Comparison of ENCODE assay signal across 19 cellular contexts in genomic region chr3:178304758-178305157, GRCh38.
A peak's percentile ranks its signal among the peaks of the same experiment; 100 is the strongest.
DNase-seq lines count a peak whose midpoint lies in the region; ATAC-seq, FAIRE-seq and TF ChIP-seq lines count a peak whose summit lies in the region.
"Had no signal": no experiment of that assay in that cellular context is flagged by ENCODE, and none has a peak within 500 bp of the region (broad histone marks: within the 10 kb centered on the region; RNA-seq: fewer than 3 reads in every experiment).

No MANE protein-coding gene starts in this region.

- TF ChIP-seq CTCF in fibroblast of villous mesenchyme (IDR thresholded peaks at IDR 0.05; ENCODE audit: insufficient read depth, low read depth, low read length), result no peak

- no peak for FAIRE-seq in GM19239 (lab: Jason Lieb, UNC)
- FAIRE-seq: GM18507 had no signal

- no peak; the same call in 2 of the 3 replicates for ATAC-seq in SK-N-SH treated with all-trans-retinoic acid at 6 μM for 48 hours
- no peak for ATAC-seq in GM21619 (IDR thresholded peaks at IDR 0.05; ENCODE audit: unreplicated experiment)
- ATAC-seq: GM23338; naive thymus-derived CD8-positive, alpha-beta T cell; Panc1 had no signal

- no peak overlapping the region for H3K4me3 ChIP-seq in fibroblast of villous mesenchyme (ENCODE audit: low read depth, low read length)
- H3K4me3 ChIP-seq: GM23338, tibial artery had no signal

- DNase-seq in NCI-H2171 treated with DMSO at 0.1 percent for 48 hours (lab: John Stamatoyannopoulos, UW), result peak; percentile 7
- DNase-seq in NCI-H2171 (lab: John Stamatoyannopoulos, UW), result no peak
- peak; percentile 87 for DNase-seq in fibroblast of villous mesenchyme (ENCODE audit: low read depth)
- DNase-seq in cortex of kidney (lab: John Stamatoyannopoulos, UW), result no peak
- no peak for DNase-seq in GM19239 (ENCODE audit: insufficient read length, low spot score)
- DNase-seq in activated CD4-positive, CD25-positive, alpha-beta regulatory T cell treated with anti-CD3 and anti-CD28 coated beads, Interleukin-2, amount 50 U/mL, for 72 hours, result no peak
- DNase-seq: activated CD4-positive, CD25-positive, alpha-beta regulatory T cell; activated CD8-positive, alpha-beta memory T cell treated with anti-CD3 and anti-CD28 coated beads, Interleukin-2, amount 50 U/mL, for 4 hours; activated naive CD4-positive, alpha-beta T cell treated with anti-CD3 and anti-CD28 coated beads for 36 hours; naive thymus-derived CD8-positive, alpha-beta T cell; NCI-H1105 treated with DMSO at 0.1 percent for 48 hours; NCI-H510A; stimulated activated CD4-positive, alpha-beta T cell treated with anti-CD3 and anti-CD28 coated beads, Interleukin-2, amount 100 ng/mL, for 24 hours; tibial artery had no signal

TF ChIP-seq in SK-N-SH treated with all-trans-retinoic acid at 6 μM for 48 hours, 23 proteins besides CTCF, POLR2A, EP300 and RAD21:
- TF ChIP-seq CREB5 (CRISPR knock-in tag; IDR thresholded peaks at IDR 0.05; ENCODE audit: low read depth), result peak; percentile 96
- TF ChIP-seq ESRRG (CRISPR knock-in tag; IDR thresholded peaks at IDR 0.05), result peak; percentile 84; the same call in 1 of the 2 replicates
- no peak for TF ChIP-seq PPARA (CRISPR knock-in tag; IDR thresholded peaks at IDR 0.05; ENCODE audit: borderline replicate concordance)
- TF ChIP-seq SNAI2 (CRISPR knock-in tag; IDR thresholded peaks at IDR 0.05), result peak; percentile 25; the same call in 1 of the 2 replicates
- TF ChIP-seq ZFP3 (CRISPR knock-in tag; IDR thresholded peaks at IDR 0.05), result peak; percentile 75
- no peak for TF ChIP-seq ZNF8 (CRISPR knock-in tag; IDR thresholded peaks at IDR 0.05)
- 0 out of 2 replicates have a peak, but pooled peaks have one; percentile 37 for TF ChIP-seq CSDC2 (CRISPR knock-in tag; IDR thresholded peaks at IDR 0.05)
- peak; percentile 95 for TF ChIP-seq ISL1 (CRISPR knock-in tag; IDR thresholded peaks at IDR 0.05)
- TF ChIP-seq BACH2 (CRISPR knock-in tag; IDR thresholded peaks at IDR 0.05; ENCODE audit: borderline replicate concordance), result no peak

Comparison
In these comparisons a context has a peak if more than half of its experiments do, and no peak if none do; other contexts are left out.
1. DNase-seq: peak in NCI-H2171 treated with DMSO at 0.1 percent for 48 hours (single experiment) and fibroblast of villous mesenchyme (single experiment); none in NCI-H2171 (single experiment), cortex of kidney (single experiment), GM19239 (single experiment) and activated CD4-positive, CD25-positive, alpha-beta regulatory T cell treated with anti-CD3 and anti-CD28 coated beads, Interleukin-2, amount 50 U/mL, for 72 hours (single experiment).